In genomic region chr4:147837854-147838253, GRCh38 we compare ENCODE assay signal across 21 cellular contexts.
"Had no signal": no experiment of that assay in that cellular context is flagged by ENCODE, and none has a peak within 500 bp of the region (broad histone marks: within the 10 kb centered on the region; RNA-seq: fewer than 3 reads in every experiment).

No MANE protein-coding gene starts in this region.

- H3K4me2 ChIP-seq: KMS-11 had no signal

- H3K27ac ChIP-seq: KMS-11, SK-N-MC, VCaP had no signal

- H3K9ac ChIP-seq: KMS-11 had no signal

- ATAC-seq: activated T-cell treated with anti-CD3 and anti-CD28 coated beads, Interleukin-2, amount 50 U/mL, for 4 hours; Panc1; Right ventricle myocardium inferior; T-cell had no signal

- H3K4me3 ChIP-seq: SK-N-MC had no signal

- DNase-seq: activated CD4-positive, alpha-beta memory T cell treated with anti-CD3 and anti-CD28 coated beads for 36 hours; activated CD4-positive, alpha-beta T cell treated with anti-CD3 and anti-CD28 coated beads, Interleukin-2, amount 10 ng/mL, durations not matched to agents 7 days and 5 days; activated CD4-positive, CD25-positive, alpha-beta regulatory T cell; activated CD8-positive, alpha-beta memory T cell treated with anti-CD3 and anti-CD28 coated beads for 24 hours; activated gamma-delta T cell; activated naive CD4-positive, alpha-beta T cell treated with anti-CD3 and anti-CD28 coated beads for 36 hours; activated T-cell treated with anti-CD3 and anti-CD28 coated beads, Interleukin-2, amount 50 U/mL, for 4 hours; amygdala; NCI-H1092 treated with DMSO at 0.1 percent for 48 hours; NCI-H1417 treated with DMSO at 0.1 percent for 48 hours; NCI-H1694; NCI-H2029; NCI-H2107; NCI-H226; NCI-H526 treated with DMSO at 0.1 percent for 48 hours; T-cell had no signal
